In genomic region chr17:77462101-77462500, GRCh38 we compare ENCODE assay signal across 8 cellular contexts.
DNase-seq lines count a peak whose midpoint lies in the region; ATAC-seq and TF ChIP-seq lines count a peak whose summit lies in the region.

No MANE protein-coding gene starts in this region.

- intact Hi-C loops in Caco-2 (cut with micrococcal nuclease; ENCODE audit: unreplicated experiment): no loop called here
- intact Hi-C loops in activated CD4-positive, alpha-beta memory T cell treated with anti-CD3 and anti-CD28 coated beads for 36 hours (cut with micrococcal nuclease): no loop called here

- no peak for DNase-seq in Caco-2
- DNase-seq in activated CD4-positive, alpha-beta memory T cell treated with anti-CD3 and anti-CD28 coated beads for 36 hours: peak; percentile 72
- no peak for DNase-seq in KG1 (lab: John Stamatoyannopoulos, UW)
- no peak for DNase-seq in mesendoderm
- DNase-seq in HuH-7 (ENCODE audit: low spot score): no peak
- no peak for DNase-seq in middle frontal gyrus (ENCODE audit: extremely low spot score, low spot score)

- POLR2A ChIA-PET in Caco-2 (lab: Charles Lee): no interaction called here
- POLR2A ChIA-PET in activated CD4-positive, alpha-beta memory T cell treated with anti-CD3 and anti-CD28 coated beads for 36 hours (lab: Charles Lee): interaction anchor here (0.8 to 7.3 kb wide), 5 partner anchors 8 to 22 kb away, joined by 3 to 114 read pairs (median 15); no protein-coding TSS in a partner anchor

- no peak overlapping the region for H3K4me3 Mint-ChIP-seq in Caco-2 (ENCODE audit: unreplicated experiment)
- peak overlapping the region; percentile 91 for H3K4me3 Mint-ChIP-seq in activated CD4-positive, alpha-beta memory T cell treated with anti-CD3 and anti-CD28 coated beads for 36 hours

- TF ChIP-seq CTCF in Caco-2 (IDR thresholded peaks at IDR 0.05; ENCODE audit: insufficient read depth in 1 of 2, low read depth in 1 of 2, low read length in 1 of 2, severe bottlenecking in 1 of 2, unreplicated experiment in 1 of 2): no peak

- no peak overlapping the region for H4K5ac ChIP-seq in mesendoderm (ENCODE audit: low read length)

- TSS peak; percentile 9 for BruUV-seq in Caco-2 (replicated peaks; lab: Mats Ljungman, UMichigan)

- H4K8ac ChIP-seq in mesendoderm (ENCODE audit: low read depth, low read length): no peak overlapping the region

- H3K27me3 ChIP-seq in Caco-2 (replicated peaks; ENCODE audit: control insufficient read depth, insufficient read depth, low read length) (no peaks in the 10 kb centered on the region), mucosa of rectum (ENCODE audit: control insufficient read depth in 2 of 2, insufficient read depth in 2 of 2, low read length in 2 of 2) (no peaks in the 10 kb centered on the region), mesendoderm (ENCODE audit: insufficient read depth, low read length, poor library complexity) (no peaks in the 10 kb centered on the region)

- no peak overlapping the region for H2AK5ac ChIP-seq in mesendoderm (ENCODE audit: low read length)

- H3K27ac ChIP-seq in mucosa of rectum (ENCODE audit: low read depth in 2 of 2, low read length in 2 of 2) (peak overlapping the region; percentile 49 to 77), mesendoderm (ENCODE audit: low read depth, low read length) (no peak overlapping the region)

- H3K9me3 ChIP-seq in Caco-2: no peaks in the 10 kb centered on the region
- no peaks in the 10 kb centered on the region for H3K9me3 ChIP-seq in mucosa of rectum (ENCODE audit: control insufficient read depth in 2 of 2, low read length in 2 of 2)

- no peaks in the 10 kb centered on the region for H3K27me3 Mint-ChIP-seq in Caco-2 (ENCODE audit: insufficient read depth, unreplicated experiment)
- H3K27me3 Mint-ChIP-seq in activated CD4-positive, alpha-beta memory T cell treated with anti-CD3 and anti-CD28 coated beads for 36 hours: no peaks in the 10 kb centered on the region

- H2BK5ac ChIP-seq in mesendoderm (ENCODE audit: low read length): no peak overlapping the region

- peaks cover 25% of the 10 kb centered on the region for H3K4me1 Mint-ChIP-seq in Caco-2 (ENCODE audit: low read depth, unreplicated experiment)
- H3K4me1 Mint-ChIP-seq in activated CD4-positive, alpha-beta memory T cell treated with anti-CD3 and anti-CD28 coated beads for 36 hours (ENCODE audit: low read depth): peaks cover 83% of the 10 kb centered on the region

- no peak overlapping the region for H3K4ac ChIP-seq in mesendoderm (ENCODE audit: low read depth, low read length)

- WGBS in mesendoderm (ENCODE audit: extremely low coverage, insufficient coverage, low lambda C conversion rate): no CpG with 5 or more reads among the region's 11 CpGs

- H3K36me3 ChIP-seq in Caco-2 (ENCODE audit: control insufficient read depth, insufficient read depth, low read length) (no peaks in the 10 kb centered on the region), mucosa of rectum (ENCODE audit: control insufficient read depth in 2 of 2, insufficient read depth in 2 of 2, low read length in 2 of 2) (peaks cover 0 to 4% of the 10 kb centered on the region in 2 donors), mesendoderm (ENCODE audit: control insufficient read depth, insufficient read depth, low read length) (no peaks in the 10 kb centered on the region)

- no peak overlapping the region for H3K23ac ChIP-seq in mesendoderm (ENCODE audit: low read length)

- no peak overlapping the region for H2BK15ac ChIP-seq in mesendoderm (replicated peaks; ENCODE audit: low read depth)

- no peaks in the 10 kb centered on the region for H3K9me3 Mint-ChIP-seq in Caco-2 (ENCODE audit: unreplicated experiment)
- H3K9me3 Mint-ChIP-seq in activated CD4-positive, alpha-beta memory T cell treated with anti-CD3 and anti-CD28 coated beads for 36 hours: no peaks in the 10 kb centered on the region

- no peak overlapping the region for H3K56ac ChIP-seq in mesendoderm (ENCODE audit: low read length)

- CTCF ChIA-PET in Caco-2 (lab: Charles Lee): no interaction called here
- CTCF ChIA-PET in activated CD4-positive, alpha-beta memory T cell treated with anti-CD3 and anti-CD28 coated beads for 36 hours (lab: Charles Lee): interaction anchor here (1.0 to 1.6 kb wide), 4 partner anchors 9 to 62 kb away, joined by 3 to 5 read pairs (median 4); no protein-coding TSS in a partner anchor

- H3K4me1 ChIP-seq in Caco-2 (peaks cover 37% of the 10 kb centered on the region), mucosa of rectum (ENCODE audit: control insufficient read depth in 2 of 2, insufficient read depth in 2 of 2, low read length in 2 of 2) (peaks cover 29 to 35% of the 10 kb centered on the region in 2 donors), mesendoderm (ENCODE audit: control insufficient read depth, low read depth, low read length) (peaks cover 11% of the 10 kb centered on the region)

- H3K36me3 Mint-ChIP-seq in Caco-2 (ENCODE audit: insufficient read depth, unreplicated experiment): peaks cover 58% of the 10 kb centered on the region
- H3K36me3 Mint-ChIP-seq in activated CD4-positive, alpha-beta memory T cell treated with anti-CD3 and anti-CD28 coated beads for 36 hours: peaks cover 53% of the 10 kb centered on the region

- H3K79me2 ChIP-seq in mesendoderm (ENCODE audit: control insufficient read depth, insufficient read depth, low read length): peaks cover 51% of the 10 kb centered on the region

- H3K27ac Mint-ChIP-seq in Caco-2 (ENCODE audit: unreplicated experiment): no peak overlapping the region
- H3K27ac Mint-ChIP-seq in activated CD4-positive, alpha-beta memory T cell treated with anti-CD3 and anti-CD28 coated beads for 36 hours: peak overlapping the region; percentile 100

- H3K9ac ChIP-seq in mucosa of rectum (ENCODE audit: low read depth in 1 of 2, low read length in 2 of 2) (peak overlapping the region in 1 of 2 donors; percentile 47), mesendoderm (ENCODE audit: low read length) (no peak overlapping the region)

- ATAC-seq in GM21737 (IDR thresholded peaks at IDR 0.05; ENCODE audit: unreplicated experiment): peak; percentile 32

- peaks cover 19% of the 10 kb centered on the region for H3K79me1 ChIP-seq in mesendoderm (ENCODE audit: low read length)

- no peak overlapping the region for H3K18ac ChIP-seq in mesendoderm (ENCODE audit: low read length)

- H3K4me2 ChIP-seq in mesendoderm (ENCODE audit: low read length): no peak overlapping the region

- no peak overlapping the region for H2BK120ac ChIP-seq in mesendoderm (ENCODE audit: low read depth, low read length)

- no peak overlapping the region for H3K4me3 ChIP-seq in Caco-2 (ENCODE audit: low read depth, low read length)
- H3K4me3 ChIP-seq in mucosa of rectum (ENCODE audit: low read length in 2 of 2): no peak overlapping the region
- H3K4me3 ChIP-seq in mesendoderm (ENCODE audit: low read length): no peak overlapping the region
